8 cellular contexts compared by ENCODE assay signal in genomic region chrX:154444001-154444754, GRCh38. TPM values are rescaled to one million over a fixed set of nuclear protein-coding genes. Genes with fewer than 3 reads are reported as not detected.
A peak's percentile ranks its signal among the peaks of the same experiment; 100 is the strongest.
DNase-seq lines count a peak whose midpoint lies in the region; ATAC-seq, FAIRE-seq and TF ChIP-seq lines count a peak whose summit lies in the region.

FAM50A (plus strand) TSS chrX:154444141; CDS start chrX:154444236, 95 bp downstream.

- H2AFZ ChIP-seq in neuronal stem cell (ENCODE audit: low read length), result peak within 1 kb of the TSS; percentile 84

- peaks cover 7% of the 10 kb centered on the region for H3K79me1 ChIP-seq in neuronal stem cell (ENCODE audit: low read depth, low read length)

- H3K23ac ChIP-seq in neuronal stem cell (ENCODE audit: low read depth, low read length, poor library complexity), result peak within 1 kb of the TSS; percentile 20

- peak within 1 kb of the TSS; percentile 65 to 93 (median 83) for H3K27ac Mint-ChIP-seq in CD4-positive, CD25-positive, alpha-beta regulatory T cell

- H3K27ac ChIP-seq in CD4-positive, CD25-positive, alpha-beta regulatory T cell (ENCODE audit: insufficient read depth, low read length, poor library complexity, severe bottlenecking), result peak within 1 kb of the TSS; percentile 73
- peak within 1 kb of the TSS; percentile 31 for H3K27ac ChIP-seq in neuronal stem cell (replicated peaks; ENCODE audit: low read length)
- peak within 1 kb of the TSS; percentile 66 to 77 for H3K27ac ChIP-seq in thoracic aorta

- H2BK120ac ChIP-seq in neuronal stem cell (ENCODE audit: low read depth, low read length), result no peak within 1 kb of the TSS

- no peak within 1 kb of the TSS for H3K4me3 ChIP-seq in CD4-positive, CD25-positive, alpha-beta regulatory T cell (ENCODE audit: low read depth, low read length)
- peak within 1 kb of the TSS; percentile 55 to 85 for H3K4me3 ChIP-seq in neuronal stem cell (ENCODE audit: low read length in 2 of 2)
- peak within 1 kb of the TSS; percentile 78 for H3K4me3 ChIP-seq in thoracic aorta

- H2BK5ac ChIP-seq in neuronal stem cell (ENCODE audit: low read length), result no peak within 1 kb of the TSS

- H3K4me3 Mint-ChIP-seq in CD4-positive, CD25-positive, alpha-beta regulatory T cell, result peak within 1 kb of the TSS; percentile 70 to 88 (median 74)

- peak within 1 kb of the TSS; percentile 83 for H3K18ac ChIP-seq in neuronal stem cell (ENCODE audit: low read length)

- H3K4me2 ChIP-seq in neuronal stem cell (ENCODE audit: insufficient read depth, low read length, poor library complexity, severe bottlenecking), result peak within 1 kb of the TSS; percentile 77

- H2AK5ac ChIP-seq in neuronal stem cell (ENCODE audit: low read depth, low read length), result peak within 1 kb of the TSS; percentile 26

- H3K4me1 ChIP-seq in CD4-positive, CD25-positive, alpha-beta regulatory T cell (ENCODE audit: control insufficient read depth, insufficient read depth, low read length, poor library complexity, severe bottlenecking), result peaks cover 38% of the 10 kb centered on the region
- H3K4me1 ChIP-seq in neuronal stem cell (ENCODE audit: control insufficient read depth in 2 of 2, insufficient read depth in 1 of 2, low read depth in 1 of 2, low read length in 2 of 2), result peaks cover 0 to 3% of the 10 kb centered on the region in 2 donors
- H3K4me1 ChIP-seq in thoracic aorta (ENCODE audit: control insufficient read depth in 1 of 2, low read depth in 2 of 2), result peaks cover 6 to 23% of the 10 kb centered on the region in 2 donors

- peak within 1 kb of the TSS; percentile 21 for H3K14ac ChIP-seq in neuronal stem cell (ENCODE audit: low read length)

- no peak for FAIRE-seq in frontal cortex (lab: Jason Lieb, UNC)

- H2BK15ac ChIP-seq in neuronal stem cell (ENCODE audit: low read length), result no peak within 1 kb of the TSS

- H3K36me3 ChIP-seq in CD4-positive, CD25-positive, alpha-beta regulatory T cell (ENCODE audit: control insufficient read depth, insufficient read depth, low read length), result peaks cover 20% of the 10 kb centered on the region
- H3K36me3 ChIP-seq in neuronal stem cell (replicated peaks in 1 of 2; ENCODE audit: control insufficient read depth in 2 of 2, insufficient read depth in 2 of 2, low read length in 2 of 2) (peaks cover 23 to 55% of the 10 kb centered on the region in 2 donors), thoracic aorta (peaks cover 8% of the 10 kb centered on the region)

- H4K8ac ChIP-seq in neuronal stem cell (ENCODE audit: low read depth, low read length), result peak within 1 kb of the TSS; percentile 17

- ATAC-seq in CD4-positive, CD25-positive, alpha-beta regulatory T cell (ENCODE audit: low read depth in 2 of 2), result peak; percentile 76 to 79
- ATAC-seq in GM19395 (IDR thresholded peaks at IDR 0.05; ENCODE audit: unreplicated experiment) (peak; percentile 77), thoracic aorta (ENCODE audit: insufficient number of reproducible peaks, low FRiP score, low read depth) (no peak)

- no peaks in the 10 kb centered on the region for H3K27me3 ChIP-seq in CD4-positive, CD25-positive, alpha-beta regulatory T cell (ENCODE audit: control insufficient read depth, insufficient read depth, low read length)
- H3K27me3 ChIP-seq in neuronal stem cell (ENCODE audit: control insufficient read depth in 3 of 3, insufficient read depth in 3 of 3, low read depth in 1 of 3, low read length in 3 of 3), result peaks cover 0 to 7% (median 0%) of the 10 kb centered on the region in 3 experiments
- no peaks in the 10 kb centered on the region for H3K27me3 ChIP-seq in thoracic aorta (replicated peaks; ENCODE audit: insufficient read depth)

- TF ChIP-seq CTCF in thoracic aorta (IDR thresholded peaks at IDR 0.05), result no peak

- H3K27me3 Mint-ChIP-seq in CD4-positive, CD25-positive, alpha-beta regulatory T cell, result no peaks in the 10 kb centered on the region

- H3K9me3 ChIP-seq in CD4-positive, CD25-positive, alpha-beta regulatory T cell (ENCODE audit: control insufficient read depth in 2 of 2, low read length in 2 of 2), result no peaks in the 10 kb centered on the region
- H3K9me3 ChIP-seq in neuronal stem cell (replicated peaks in 1 of 2; ENCODE audit: control insufficient read depth in 2 of 2, insufficient read depth in 1 of 2, low read depth in 1 of 2, low read length in 2 of 2) (no peaks in the 10 kb centered on the region), thoracic aorta (no peaks in the 10 kb centered on the region)

- H3K4me1 Mint-ChIP-seq in CD4-positive, CD25-positive, alpha-beta regulatory T cell, result peaks cover 0 to 40% (median 10%) of the 10 kb centered on the region in 4 donors

- H3K9me3 Mint-ChIP-seq in CD4-positive, CD25-positive, alpha-beta regulatory T cell, result no peaks in the 10 kb centered on the region

- H3K36me3 Mint-ChIP-seq in CD4-positive, CD25-positive, alpha-beta regulatory T cell, result peaks cover 7% of the 10 kb centered on the region

- peak within 1 kb of the TSS; percentile 84 for H3K9ac ChIP-seq in neuronal stem cell (ENCODE audit: low read depth, low read length, poor library complexity)

- no peak within 1 kb of the TSS for H4K91ac ChIP-seq in neuronal stem cell (ENCODE audit: low read depth, low read length, poor library complexity)

- no CpG with 5 or more reads among the region's 92 CpGs for WGBS in neuronal stem cell (ENCODE audit: extremely low coverage in 2 of 2, insufficient read length in 2 of 2, insufficient replicate concordance in 1 of 2), 2 donors

- no peak within 1 kb of the TSS for H2BK12ac ChIP-seq in neuronal stem cell (ENCODE audit: low read length)

- H3K4ac ChIP-seq in neuronal stem cell (ENCODE audit: low read length), result no peak within 1 kb of the TSS

- peak; percentile 58 to 71 (median 70) for DNase-seq in CD4-positive, CD25-positive, alpha-beta regulatory T cell
- peak; percentile 68 for DNase-seq in HK-2 (ENCODE audit: unreplicated experiment)
- peak; percentile 82 for DNase-seq in RPMI8226
- DNase-seq in activated naive CD4-positive, alpha-beta T cell treated with Interleukin-2 at 50 U/mL for 16 hours, result peak; percentile 77
- DNase-seq in frontal cortex (ENCODE audit: low spot score in 2 of 2), result peak; percentile 92 to 94
- DNase-seq in neuronal stem cell (ENCODE audit: low spot score), result no peak
- DNase-seq in thoracic aorta (ENCODE audit: low spot score), result no peak

RNA-seq across cellular contexts. Expression of gene FAM50A, which starts in this region (rescaled TPM):
- total RNA-seq in CD4-positive, CD25-positive, alpha-beta regulatory T cell, result 55.1 TPM
- 10 to 100 TPM; 33.7 to 52.5 (median 38.6) TPM for polyA plus RNA-seq in CD4-positive, CD25-positive, alpha-beta regulatory T cell
- total RNA-seq in frontal cortex (21.2 TPM), thoracic aorta (10 to 100 TPM; 52.8 to 63.4 TPM)
- 53.7 TPM for polyA plus RNA-seq in neuronal stem cell (2013, experiment 1 of 2)
- 50.4 TPM for polyA plus RNA-seq in neuronal stem cell (2013, experiment 2 of 2)

Comparison
In these comparisons a context has a peak if more than half of its experiments do, and no peak if none do; other contexts are left out.
1. DNase-seq: peak in CD4-positive, CD25-positive, alpha-beta regulatory T cell (3 of 3), HK-2 (single experiment), RPMI8226 (single experiment), activated naive CD4-positive, alpha-beta T cell treated with Interleukin-2 at 50 U/mL for 16 hours (single experiment) and frontal cortex (2 of 2); none in neuronal stem cell (single experiment) and thoracic aorta (single experiment).
2. Peak in every context shown above with its lines, with median percentiles within 50 percentile points of each other: H3K27ac ChIP-seq.